ENCODE assay signal across 26 cellular contexts in the genomic region with DNA sequence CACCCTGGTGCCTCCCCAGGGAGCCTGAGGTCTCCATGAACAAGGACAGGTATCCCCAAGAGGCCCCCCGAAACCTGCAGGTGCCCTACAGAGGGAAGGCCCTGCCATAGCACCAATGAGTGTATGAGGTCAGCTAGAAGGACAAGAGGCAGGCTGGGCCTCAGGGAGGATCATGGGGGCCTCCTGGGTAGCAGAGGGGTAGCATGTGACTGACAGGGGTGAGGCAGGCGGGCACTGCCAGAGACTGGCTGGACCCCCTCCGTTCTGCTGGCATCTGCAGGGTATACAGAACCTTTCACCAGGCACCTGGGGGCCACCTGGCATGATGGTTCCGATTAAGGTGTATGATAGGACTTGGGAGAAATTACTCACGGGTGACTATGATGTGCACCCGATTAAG.
"Had no signal": no experiment of that assay in that cellular context is flagged by ENCODE, and none has a peak within 500 bp of the region (broad histone marks: within the 10 kb centered on the region; RNA-seq: fewer than 3 reads in every experiment).

No MANE protein-coding gene starts in this region.

- H3K9me3 Mint-ChIP-seq: activated naive CD4-positive, alpha-beta T cell treated with anti-CD3 and anti-CD28 coated beads, Interleukin-2, amount 10 ng/mL, durations not matched to agents 7 days and 5 days; endodermal cell; immature natural killer cell; nephron; stimulated activated naive CD8-positive, alpha-beta T cell treated with anti-CD3 and anti-CD28 coated beads, Interleukin-15, Interleukin-2, amounts not matched to agents 100 ng/mL and 50 ng/mL, for 24 hours; type B pancreatic cell had no signal

- DNase-seq: activated CD4-positive, alpha-beta T cell treated with anti-CD3 and anti-CD28 coated beads for 36 hours; activated CD4-positive, alpha-beta T cell treated with anti-CD3 and anti-CD28 coated beads, Interleukin-2, amount 50 U/mL, for 48 hours; activated CD4-positive, CD25-positive, alpha-beta regulatory T cell; activated CD8-positive, alpha-beta memory T cell treated with anti-CD3 and anti-CD28 coated beads, Interleukin-2, amount 50 U/mL, for 48 hours; activated gamma-delta T cell; activated naive CD4-positive, alpha-beta T cell treated with anti-CD3 and anti-CD28 coated beads, Interleukin-2, amount 10 ng/mL, durations not matched to agents 7 days and 5 days; amniotic stem cell; brain microvascular endothelial cell; caudate nucleus; endodermal cell; foreskin fibroblast; hypothalamus; immature natural killer cell; left lung; psoas muscle; stimulated activated CD4-positive, alpha-beta T cell treated with anti-CD3 and anti-CD28 coated beads, Interleukin-12 subunit alpha, Interleukin-12 subunit beta, amount 100 ng/mL, for 4 hours; stimulated activated CD4-positive, alpha-beta T cell treated with anti-CD3 and anti-CD28 coated beads, Interleukin-4, amount 100 ng/mL, for 1 hour had no signal

- H3K9me3 ChIP-seq: heart left ventricle, left lung, pancreas, psoas muscle, thoracic aorta had no signal

- H3K27me3 Mint-ChIP-seq: activated CD4-positive, alpha-beta T cell treated with anti-CD3 and anti-CD28 coated beads for 36 hours; activated naive CD4-positive, alpha-beta T cell treated with anti-CD3 and anti-CD28 coated beads, Interleukin-2, amount 10 ng/mL, durations not matched to agents 7 days and 5 days; stimulated activated naive CD8-positive, alpha-beta T cell treated with anti-CD3 and anti-CD28 coated beads, Interleukin-15, Interleukin-2, amounts not matched to agents 100 ng/mL and 50 ng/mL, for 24 hours; type B pancreatic cell had no signal

- H3K27ac Mint-ChIP-seq: activated CD4-positive, alpha-beta T cell treated with anti-CD3 and anti-CD28 coated beads for 36 hours; activated naive CD4-positive, alpha-beta T cell treated with anti-CD3 and anti-CD28 coated beads, Interleukin-2, amount 10 ng/mL, durations not matched to agents 7 days and 5 days; nephron; stimulated activated naive CD8-positive, alpha-beta T cell treated with anti-CD3 and anti-CD28 coated beads, Interleukin-15, Interleukin-2, amounts not matched to agents 100 ng/mL and 50 ng/mL, for 24 hours; type B pancreatic cell had no signal

- H3K4me3 Mint-ChIP-seq: activated CD4-positive, alpha-beta T cell treated with anti-CD3 and anti-CD28 coated beads for 36 hours; activated naive CD4-positive, alpha-beta T cell treated with anti-CD3 and anti-CD28 coated beads, Interleukin-2, amount 10 ng/mL, durations not matched to agents 7 days and 5 days; endodermal cell; immature natural killer cell; nephron; stimulated activated naive CD8-positive, alpha-beta T cell treated with anti-CD3 and anti-CD28 coated beads, Interleukin-15, Interleukin-2, amounts not matched to agents 100 ng/mL and 50 ng/mL, for 24 hours; type B pancreatic cell had no signal

- H3K4me1 Mint-ChIP-seq: activated CD4-positive, alpha-beta T cell treated with anti-CD3 and anti-CD28 coated beads for 36 hours; activated naive CD4-positive, alpha-beta T cell treated with anti-CD3 and anti-CD28 coated beads, Interleukin-2, amount 10 ng/mL, durations not matched to agents 7 days and 5 days; endodermal cell; nephron had no signal

- ATAC-seq: activated CD4-positive, alpha-beta T cell treated with anti-CD3 and anti-CD28 coated beads for 36 hours; esophagus mucosa; heart left ventricle; left lung; pancreas; psoas muscle had no signal

- H3K4me3 ChIP-seq: heart left ventricle, left lung, lung, pancreas, psoas muscle, SK-N-MC, thoracic aorta had no signal

- H3K27ac ChIP-seq: brain microvascular endothelial cell, heart left ventricle, left lung, pancreas, psoas muscle, SK-N-MC, thoracic aorta had no signal

- H3K27me3 ChIP-seq: brain microvascular endothelial cell, heart left ventricle, left lung, pancreas had no signal

- H3K4me1 ChIP-seq: heart left ventricle, left lung, pancreas, psoas muscle had no signal
